22 cellular contexts compared by ENCODE assay signal in genomic region chr1:228400692-228401454, GRCh38. TPM values are rescaled to one million over a fixed set of nuclear protein-coding genes. Genes with fewer than 3 reads are reported as not detected.
A peak's percentile ranks its signal among the peaks of the same experiment; 100 is the strongest.
DNase-seq lines count a peak whose midpoint lies in the region; ATAC-seq, FAIRE-seq and TF ChIP-seq lines count a peak whose summit lies in the region.
"Had no signal": no experiment of that assay in that cellular context is flagged by ENCODE, and none has a peak within 500 bp of the region (broad histone marks: within the 10 kb centered on the region; RNA-seq: fewer than 3 reads in every experiment).

No MANE protein-coding gene starts in this region.

- no peak overlapping the region for H2BK5ac ChIP-seq in H1 (ENCODE audit: low read depth, low read length)
- H2BK5ac ChIP-seq in neuronal stem cell (ENCODE audit: low read length) = no peak overlapping the region

- H4K8ac ChIP-seq in H1 (ENCODE audit: extremely low read depth, insufficient read depth, low read length) (no peak overlapping the region), neuronal stem cell (ENCODE audit: low read depth, low read length) (no peak overlapping the region)

- no peak overlapping the region for H2BK120ac ChIP-seq in H1 (replicated peaks; ENCODE audit: low read depth, low read length)
- H2BK120ac ChIP-seq in neuronal stem cell (ENCODE audit: low read depth, low read length) = no peak overlapping the region

- WGBS in H1 (ENCODE audit: extremely low coverage in 1 of 2, insufficient coverage in 1 of 2, insufficient read length in 1 of 2, insufficient replicate concordance in 2 of 2, low coverage in 1 of 2, low lambda C conversion rate in 2 of 2, missing lambda C conversion rate in 1 of 2), 2 experiments = 96% methylated on average over 18 of the region's 19 CpGs; no CpG with 5 or more reads in 1 of the 2 experiments
- WGBS in neuronal stem cell (ENCODE audit: extremely low coverage in 2 of 2, insufficient read length in 2 of 2, insufficient replicate concordance in 1 of 2), 2 donors = no CpG with 5 or more reads among the region's 19 CpGs

- H3K27ac ChIP-seq in H1 (ENCODE audit: low read depth, low read length) (no peak overlapping the region), neuronal stem cell (replicated peaks; ENCODE audit: low read length) (no peak overlapping the region)
- H3K27ac ChIP-seq: HL-60, thoracic aorta had no signal

- BruUV-seq in Caco-2 (replicated peaks; lab: Mats Ljungman, UMichigan) = no TSS peak

- H3K4me1 ChIP-seq in Caco-2 = peaks cover 12% of the 10 kb centered on the region
- peaks cover 36% of the 10 kb centered on the region for H3K4me1 ChIP-seq in Loucy (ENCODE audit: insufficient read depth, low read length, poor library complexity, severe bottlenecking)
- peaks cover 0 to 6% (median 1%) of the 10 kb centered on the region in 4 experiments; a peak in 4 of 7 replicates for H3K4me1 ChIP-seq in H1 (replicated peaks in 1 of 4; ENCODE audit: control insufficient read depth in 3 of 4, insufficient read depth in 4 of 4, low read length in 3 of 4)
- peaks cover 13 to 17% of the 10 kb centered on the region in 2 donors for H3K4me1 ChIP-seq in neuronal stem cell (ENCODE audit: control insufficient read depth in 2 of 2, insufficient read depth in 1 of 2, low read depth in 1 of 2, low read length in 2 of 2)

- ATAC-seq in HG03097 (IDR thresholded peaks at IDR 0.05; ENCODE audit: low FRiP score, unreplicated experiment) (no peak), GM19023 (IDR thresholded peaks at IDR 0.05; ENCODE audit: unreplicated experiment) (no peak)
- ATAC-seq: naive thymus-derived CD4-positive, alpha-beta T cell; stimulated activated naive B cell treated with anti-CD40 and anti-IgM and Interleukin-4, amounts not matched to agents 10 μg/mL and 1 μg/mL and 100 μg/mL, for 72 hours had no signal

- H3K23me2 ChIP-seq in H1 (ENCODE audit: low read depth, low read length) = peaks cover 7% of the 10 kb centered on the region; the same call in 1 of the 2 replicates

- no peak overlapping the region for H2AK5ac ChIP-seq in H1 (ENCODE audit: low read depth, low read length)
- no peak overlapping the region for H2AK5ac ChIP-seq in neuronal stem cell (ENCODE audit: low read depth, low read length)

- peaks cover 79% of the 10 kb centered on the region for H3K36me3 Mint-ChIP-seq in Caco-2 (ENCODE audit: insufficient read depth, unreplicated experiment)

- no peak for TF ChIP-seq RAD21 in H1 (IDR thresholded peaks at IDR 0.05 in 1 of 2, conservative IDR thresholded peaks at IDR 0.05 in 1 of 2; ENCODE audit: low read depth in 2 of 2, low read length in 2 of 2)

- H3K9ac ChIP-seq in Loucy (ENCODE audit: low read depth, low read length, poor library complexity, severe bottlenecking) (no peak overlapping the region), H1 (replicated peaks in 1 of 4; ENCODE audit: extremely low read depth in 1 of 4, low read depth in 3 of 4, low read length in 3 of 4) (no peak overlapping the region), neuronal stem cell (ENCODE audit: low read depth, low read length, poor library complexity) (peak overlapping the region; percentile 30)

- H2BK15ac ChIP-seq in H1 (ENCODE audit: low read length) (no peak overlapping the region), neuronal stem cell (ENCODE audit: low read length) (no peak overlapping the region)

- no peaks in the 10 kb centered on the region for H3K9me3 ChIP-seq in Caco-2
- H3K9me3 ChIP-seq in Loucy (ENCODE audit: insufficient read depth, low read depth, low read length) = no peaks in the 10 kb centered on the region
- no peaks in the 10 kb centered on the region for H3K9me3 ChIP-seq in H1 (ENCODE audit: insufficient read depth in 2 of 2, low read depth in 1 of 2, low read length in 1 of 2)
- H3K9me3 ChIP-seq in neuronal stem cell (replicated peaks in 1 of 2; ENCODE audit: control insufficient read depth in 2 of 2, insufficient read depth in 1 of 2, low read depth in 1 of 2, low read length in 2 of 2) = no peaks in the 10 kb centered on the region
- H3K9me3 ChIP-seq: thoracic aorta had no signal

- no peak overlapping the region for H3K23ac ChIP-seq in H1 (ENCODE audit: insufficient read length)
- H3K23ac ChIP-seq in neuronal stem cell (ENCODE audit: low read depth, low read length, poor library complexity) = peak overlapping the region; percentile 83

- H3K79me2 ChIP-seq in Loucy (ENCODE audit: insufficient read depth, low read length) = peaks cover 62% of the 10 kb centered on the region
- peaks cover 8 to 39% of the 10 kb centered on the region in 2 experiments; a peak in 3 of 4 replicates for H3K79me2 ChIP-seq in H1 (ENCODE audit: control insufficient read depth in 1 of 2, insufficient read depth in 2 of 2, low read length in 2 of 2)

- intact Hi-C loops in Caco-2 (cut with micrococcal nuclease; ENCODE audit: unreplicated experiment) = no loop called here

- H4K91ac ChIP-seq in H1 (replicated peaks; ENCODE audit: insufficient read length, low read length) (no peak overlapping the region), neuronal stem cell (ENCODE audit: low read depth, low read length, poor library complexity) (no peak overlapping the region)

- CTCF ChIA-PET in Caco-2 (lab: Charles Lee) (no interaction called here), H1 (lab: Charles Lee; ENCODE audit: partially characterized antibody) (no interaction called here)

- H3K36me3 ChIP-seq in Caco-2 (ENCODE audit: control insufficient read depth, insufficient read depth, low read length) (peaks cover 6% of the 10 kb centered on the region), Loucy (ENCODE audit: insufficient read depth, low read length) (peaks cover 42% of the 10 kb centered on the region; the same call in 1 of the 2 replicates), H1 (ENCODE audit: control insufficient read depth in 2 of 4, insufficient read depth in 4 of 4, low read length in 3 of 4) (peaks cover 6 to 47% (median 25%) of the 10 kb centered on the region in 4 experiments; a peak in 6 of 8 replicates), neuronal stem cell (replicated peaks in 1 of 2; ENCODE audit: control insufficient read depth in 2 of 2, insufficient read depth in 2 of 2, low read length in 2 of 2) (peaks cover 34 to 90% of the 10 kb centered on the region in 2 donors)

- H4K5ac ChIP-seq in H1 (ENCODE audit: insufficient read length, low read depth, low read length) = no peak overlapping the region

- H3K27me3 ChIP-seq in Caco-2 (replicated peaks; ENCODE audit: control insufficient read depth, insufficient read depth, low read length) (no peaks in the 10 kb centered on the region), Loucy (ENCODE audit: insufficient read depth, low read length, poor library complexity, severe bottlenecking) (no peaks in the 10 kb centered on the region), H1 (replicated peaks in 1 of 4; ENCODE audit: control insufficient read depth in 3 of 4, extremely low read depth in 1 of 4, insufficient read depth in 3 of 4, low read length in 3 of 4) (no peaks in the 10 kb centered on the region), neuronal stem cell (ENCODE audit: control insufficient read depth in 3 of 3, insufficient read depth in 3 of 3, low read depth in 1 of 3, low read length in 3 of 3) (no peaks in the 10 kb centered on the region)

- no peak overlapping the region for H3K4me3 ChIP-seq in Caco-2 (ENCODE audit: low read depth, low read length)
- no peak overlapping the region for H3K4me3 ChIP-seq in Loucy (ENCODE audit: low read length, poor library complexity, severe bottlenecking)
- no peak overlapping the region for H3K4me3 ChIP-seq in H1 (ENCODE audit: extremely low read depth in 1 of 4, insufficient read depth in 2 of 4, low read depth in 3 of 4, low read length in 4 of 4)
- no peak overlapping the region for H3K4me3 ChIP-seq in neuronal stem cell (ENCODE audit: low read length in 2 of 2)
- H3K4me3 ChIP-seq: thoracic aorta had no signal

- H3K4me2 ChIP-seq in Loucy (ENCODE audit: low read depth, low read length, poor library complexity, severe bottlenecking) = peak overlapping the region; percentile 97
- no peak overlapping the region for H3K4me2 ChIP-seq in H1 (ENCODE audit: insufficient read depth in 1 of 2, low read depth in 2 of 2, low read length in 2 of 2)
- H3K4me2 ChIP-seq in neuronal stem cell (ENCODE audit: insufficient read depth, low read length, poor library complexity, severe bottlenecking) = no peak overlapping the region

- H2BK20ac ChIP-seq in H1 (ENCODE audit: low read length) = no peak overlapping the region

- H3F3A ChIP-seq in Loucy (ENCODE audit: low read depth) = no peaks in the 10 kb centered on the region

- H3K4ac ChIP-seq in H1 (replicated peaks; ENCODE audit: insufficient read length, low read depth, low read length) (no peak overlapping the region), neuronal stem cell (ENCODE audit: low read length) (no peak overlapping the region)

- H2AFZ ChIP-seq in Loucy (ENCODE audit: low read length) = no peak overlapping the region
- no peak overlapping the region for H2AFZ ChIP-seq in H1 (ENCODE audit: low read length)
- no peak overlapping the region for H2AFZ ChIP-seq in neuronal stem cell (ENCODE audit: low read length)

- no peak for TF ChIP-seq EP300 in H1 (IDR thresholded peaks at IDR 0.05; ENCODE audit: borderline replicate concordance in 1 of 2, low read depth in 2 of 2, low read length in 2 of 2)

- TF ChIP-seq CTCF in Caco-2 (IDR thresholded peaks at IDR 0.05; ENCODE audit: insufficient read depth in 1 of 2, low read depth in 1 of 2, low read length in 1 of 2, severe bottlenecking in 1 of 2, unreplicated experiment in 1 of 2) = no peak
- TF ChIP-seq CTCF in Loucy (conservative IDR thresholded peaks at IDR 0.05; ENCODE audit: low read length) = no peak
- TF ChIP-seq CTCF in H1 (IDR thresholded peaks at IDR 0.05; ENCODE audit: control extremely low read depth in 1 of 3, insufficient read depth in 1 of 3, low read depth in 1 of 3, low read length in 3 of 3) = no peak

- H3K27ac Mint-ChIP-seq in Caco-2 (ENCODE audit: unreplicated experiment) = peak overlapping the region; percentile 66
- H3K27ac Mint-ChIP-seq: activated naive CD4-positive, alpha-beta T cell treated with anti-CD3 and anti-CD28 coated beads, Interleukin-2, amount 50 U/mL, for 24 hours; stimulated activated naive B cell treated with anti-CD40 and anti-IgM and Interleukin-4, amounts not matched to agents 10 μg/mL and 1 μg/mL and 100 μg/mL, for 72 hours had no signal

- POLR2A ChIA-PET in Caco-2 (lab: Charles Lee) = no interaction called here
- POLR2A ChIA-PET in H1 (lab: Charles Lee; ENCODE audit: partially characterized antibody) = interaction anchor here (1.1 kb wide), 1 partner anchor 10 kb away, joined by 7 read pairs; no protein-coding TSS in a partner anchor

- no peak overlapping the region for H3K4me3 Mint-ChIP-seq in Caco-2 (ENCODE audit: unreplicated experiment)
- H3K4me3 Mint-ChIP-seq: activated naive CD4-positive, alpha-beta T cell treated with anti-CD3 and anti-CD28 coated beads, Interleukin-2, amount 50 U/mL, for 24 hours had no signal

- no peak for FAIRE-seq in H1 (lab: Jason Lieb, UNC)
- FAIRE-seq: colon, islet of Langerhans had no signal

- H3K9me2 ChIP-seq in Loucy (replicated peaks; ENCODE audit: low read depth, low read length) = no peaks in the 10 kb centered on the region

- DNase-seq in Caco-2 = peak in 1 of 2 experiments; percentile 20
- no peak for DNase-seq in H1 (ENCODE audit: low read depth in 1 of 2, low spot score in 2 of 2)
- no peak for DNase-seq in neuronal stem cell (ENCODE audit: low spot score)
- no peak for DNase-seq in NCI-H748 (lab: John Stamatoyannopoulos, UW; ENCODE audit: unreplicated experiment)
- DNase-seq: activated T-cell treated with anti-CD3 and anti-CD28 coated beads for 4 hours; CD4-positive, CD25-positive, alpha-beta regulatory T cell; DMS53; GF-D8; naive thymus-derived CD4-positive, alpha-beta T cell; NCI-H1694; NCI-H748 treated with DMSO at 0.1 percent for 48 hours; Right ventricle myocardium superior; stimulated activated naive B cell treated with anti-CD40 and anti-IgM and Interleukin-4, amounts not matched to agents 10 μg/mL and 1 μg/mL and 100 μg/mL, for 72 hours had no signal

- H3K18ac ChIP-seq in H1 (ENCODE audit: extremely low read depth, low read length) = no peak overlapping the region
- H3K18ac ChIP-seq in neuronal stem cell (ENCODE audit: low read length) = no peak overlapping the region

- H3K79me1 ChIP-seq in H1 (ENCODE audit: low read depth, low read length) (peaks cover 25% of the 10 kb centered on the region), neuronal stem cell (ENCODE audit: low read depth, low read length) (peaks cover 14% of the 10 kb centered on the region)

- no peaks in the 10 kb centered on the region for H3K27me3 Mint-ChIP-seq in Caco-2 (ENCODE audit: insufficient read depth, unreplicated experiment)
- H3K27me3 Mint-ChIP-seq: activated naive CD4-positive, alpha-beta T cell treated with anti-CD3 and anti-CD28 coated beads, Interleukin-2, amount 50 U/mL, for 24 hours; CD4-positive, CD25-positive, alpha-beta regulatory T cell; naive thymus-derived CD4-positive, alpha-beta T cell; stimulated activated naive B cell treated with anti-CD40 and anti-IgM and Interleukin-4, amounts not matched to agents 10 μg/mL and 1 μg/mL and 100 μg/mL, for 72 hours had no signal

- H3K4me1 Mint-ChIP-seq in Caco-2 (ENCODE audit: low read depth, unreplicated experiment) = peaks cover 12% of the 10 kb centered on the region

- no peak overlapping the region for H3K56ac ChIP-seq in H1 (replicated peaks; ENCODE audit: insufficient read length, low read depth, low read length)

- H4K20me1 ChIP-seq in Loucy (ENCODE audit: insufficient read depth, low read length, poor library complexity, severe bottlenecking) (peaks cover 83% of the 10 kb centered on the region), H1 (replicated peaks in 1 of 2; ENCODE audit: control insufficient read depth in 1 of 2, insufficient read depth in 2 of 2, low read length in 2 of 2) (peaks cover 18 to 49% of the 10 kb centered on the region in 2 experiments)

- H3K14ac ChIP-seq in H1 (ENCODE audit: insufficient read length) (no peak overlapping the region), neuronal stem cell (ENCODE audit: low read length) (no peak overlapping the region)

- no peaks in the 10 kb centered on the region for H3K9me3 Mint-ChIP-seq in Caco-2 (ENCODE audit: unreplicated experiment)
- H3K9me3 Mint-ChIP-seq: activated naive CD4-positive, alpha-beta T cell treated with anti-CD3 and anti-CD28 coated beads, Interleukin-2, amount 50 U/mL, for 24 hours; stimulated activated naive B cell treated with anti-CD40 and anti-IgM and Interleukin-4, amounts not matched to agents 10 μg/mL and 1 μg/mL and 100 μg/mL, for 72 hours had no signal

- H2BK12ac ChIP-seq in H1 (ENCODE audit: low read depth, low read length) (no peak overlapping the region), neuronal stem cell (ENCODE audit: low read length) (no peak overlapping the region)

- TF ChIP-seq POLR2A in H1 (IDR thresholded peaks at IDR 0.05; ENCODE audit: control extremely low read depth in 1 of 2, low read depth in 2 of 2, low read length in 2 of 2) = no peak

RNA-seq across cellular contexts. Expression of gene TRIM11, which starts 5.8 kb away (rescaled TPM):
- 48.3 and 51.7 TPM in 2 replicates for total RNA-seq in Caco-2 (2022)
- 31.3 and 32.1 TPM in 2 replicates for total RNA-seq in H1 (2021; fragmentation: NEBNext Ultra II Directional; extraction: Animal tissue kit (Norgen Biotek cat#: 25700))
- polyA plus RNA-seq in H1 (2011; rRNA removed) = 11.1 and 19.6 TPM in 2 replicates
- polyA plus RNA-seq in H1 (2011; cell fraction: cytosol; rRNA removed) = 15.2 TPM
- 41.2 TPM for polyA plus RNA-seq in H1 (2011; cell fraction: nucleus; rRNA removed)
- 20.6 to 26.0 TPM (median 22.5 TPM) in 4 replicates for polyA plus RNA-seq in H1 (2012, experiment 1 of 2)
- polyA plus RNA-seq in H1 (2012, experiment 2 of 2) = 18.9 TPM
- 15.4 TPM for polyA plus RNA-seq in H1 (2013, experiment 1 of 2)
- 15.5 TPM for polyA plus RNA-seq in H1 (2013, experiment 2 of 2)
- 18.6 and 18.8 TPM in 2 replicates for polyA minus RNA-seq in H1 (2011; rRNA and poly(A)+ RNA removed)
- polyA minus RNA-seq in H1 (2011; cell fraction: cytosol; rRNA and poly(A)+ RNA removed) = 17.7 TPM
- polyA minus RNA-seq in H1 (2011; cell fraction: nucleus; rRNA and poly(A)+ RNA removed) = 32.8 TPM
- polyA plus RNA-seq in neuronal stem cell (2013, experiment 1 of 2) = 13.5 TPM
- polyA plus RNA-seq in neuronal stem cell (2013, experiment 2 of 2) = 13.3 TPM

RNA-seq across cellular contexts. Expression of gene TRIM17, which starts 15.8 kb away (rescaled TPM):
- total RNA-seq in Caco-2 (2022) = 4.0 and 4.5 TPM in 2 replicates
- total RNA-seq in H1 (2021; fragmentation: NEBNext Ultra II Directional; extraction: Animal tissue kit (Norgen Biotek cat#: 25700)) = 2.2 and 2.3 TPM in 2 replicates
- 1.0 and 1.1 TPM in 2 replicates for polyA plus RNA-seq in H1 (2011; rRNA removed)
- 1.0 TPM for polyA plus RNA-seq in H1 (2011; cell fraction: cytosol; rRNA removed)
- 5.9 TPM for polyA plus RNA-seq in H1 (2011; cell fraction: nucleus; rRNA removed)
- 1.3 to 2.3 TPM (median 1.9 TPM) in 4 replicates for polyA plus RNA-seq in H1 (2012, experiment 1 of 2)
- polyA plus RNA-seq in H1 (2012, experiment 2 of 2) = 0.63 TPM
- polyA plus RNA-seq in H1 (2013, experiment 1 of 2) = 0.97 TPM
- 0.75 TPM for polyA plus RNA-seq in H1 (2013, experiment 2 of 2)
- polyA minus RNA-seq in H1 (2011; rRNA and poly(A)+ RNA removed) = 1.00 and 1.5 TPM in 2 replicates
- polyA minus RNA-seq in H1 (2011; cell fraction: cytosol; rRNA and poly(A)+ RNA removed) = not detected
- 3.3 TPM for polyA minus RNA-seq in H1 (2011; cell fraction: nucleus; rRNA and poly(A)+ RNA removed)
- 4.1 TPM for polyA plus RNA-seq in neuronal stem cell (2013, experiment 1 of 2)
- 3.7 TPM for polyA plus RNA-seq in neuronal stem cell (2013, experiment 2 of 2)
- total RNA-seq: lung microvascular endothelial cell had no signal
